ENCODE assay signal across 8 cellular contexts in genomic region chr19:44050740-44051653, GRCh38. TPM values are rescaled to one million over a fixed set of nuclear protein-coding genes. Genes with fewer than 3 reads are reported as not detected.
DNase-seq lines count a peak whose midpoint lies in the region; ATAC-seq, FAIRE-seq and TF ChIP-seq lines count a peak whose summit lies in the region.

No MANE protein-coding gene starts in this region.

- peaks cover 3% of the 10 kb centered on the region; the same call in 1 of the 2 replicates for H3K27me3 ChIP-seq in PC-9 (ENCODE audit: insufficient read depth, low read depth)
- no peaks in the 10 kb centered on the region for H3K27me3 ChIP-seq in bronchial epithelial cell (ENCODE audit: control insufficient read depth, insufficient read depth, low read length)

- peaks cover 7% of the 10 kb centered on the region; the same call in 1 of the 2 replicates for H3K79me2 ChIP-seq in PC-9 (ENCODE audit: low read depth)

- H3K36me3 Mint-ChIP-seq in HFFc6 (ENCODE audit: low read depth), result peaks cover 19% of the 10 kb centered on the region

- ATAC-seq in left colon (peak; percentile 82), HG03460 (IDR thresholded peaks at IDR 0.05; ENCODE audit: unreplicated experiment) (no peak)

- H3K27me3 Mint-ChIP-seq in HFFc6 (ENCODE audit: insufficient read depth), result peaks cover 5% of the 10 kb centered on the region

- no peak for FAIRE-seq in bronchial epithelial cell (lab: Jason Lieb, UNC)

- peak overlapping the region; percentile 96 for H3K4me3 Mint-ChIP-seq in HFFc6

- peak overlapping the region; percentile 83 for H3K4me2 ChIP-seq in PC-9

- no peak for TF ChIP-seq CTCF in AG10803 (conservative IDR thresholded peaks at IDR 0.05; ENCODE audit: low read length)
- no peak for TF ChIP-seq CTCF in HFFc6 (IDR thresholded peaks at IDR 0.05)
- no peak for TF ChIP-seq CTCF in PC-9 (conservative IDR thresholded peaks at IDR 0.05)
- TF ChIP-seq CTCF in bronchial epithelial cell (IDR thresholded peaks at IDR 0.05; ENCODE audit: insufficient read depth, low read length, severe bottlenecking), result no peak

- H3K27ac ChIP-seq in PC-9, result peak overlapping the region; percentile 42

- peak overlapping the region; percentile 93 for H2AFZ ChIP-seq in PC-9

- TSS peak; percentile 25 for BruUV-seq in PC-9 (replicated peaks; lab: Mats Ljungman, UMichigan)

- H3K4me1 ChIP-seq in PC-9 (replicated peaks; ENCODE audit: insufficient read depth), result peaks cover 17% of the 10 kb centered on the region

- CTCF ChIA-PET in PC-9 (lab: Charles Lee), result interaction anchor here (0.6 kb wide), 1 partner anchor 161 kb away, joined by 8 read pairs; the partner anchor contains the start of gene ZNF227

- no peaks in the 10 kb centered on the region for H4K20me1 ChIP-seq in PC-9 (ENCODE audit: insufficient read depth)

- H3K9me2 ChIP-seq in PC-9 (ENCODE audit: insufficient read depth), result no peaks in the 10 kb centered on the region

- H3F3A ChIP-seq in PC-9 (ENCODE audit: insufficient read depth, low read depth), result peaks cover 16% of the 10 kb centered on the region; the same call in 1 of the 2 replicates

- peak; percentile 0 for DNase-seq in AG10803 (ENCODE audit: low read depth)
- DNase-seq in HFFc6, result no peak
- DNase-seq in PC-9, result peak; percentile 51 to 74
- DNase-seq in bronchial epithelial cell (ENCODE audit: low read depth), result peak; percentile 50
- DNase-seq in left colon, result peak; percentile 49 to 72
- DNase-seq in stimulated activated CD4-positive, alpha-beta T cell treated with anti-CD3 and anti-CD28 coated beads, Interleukin-15, amount 100 ng/mL, for 48 hours (ENCODE audit: low read depth in 2 of 2), result peak; percentile 4 to 5
- DNase-seq in KBM-7, result no peak

- H3K4me3 ChIP-seq in AG10803 (ENCODE audit: low read length) (peak overlapping the region; percentile 78), PC-9 (peak overlapping the region; percentile 64), bronchial epithelial cell (ENCODE audit: low read depth, low read length) (peak overlapping the region; percentile 56)

- intact Hi-C loops in PC-9 (cut with micrococcal nuclease; ENCODE audit: unreplicated experiment), result loop anchor here (1.0 to 5.0 kb wide), 6 partner anchors 26 to 114 kb away; partner anchors contain the start of genes ZNF155, ZNF222, ZNF224 and ZNF225
- intact Hi-C loops in left colon (cut with DNase I, micrococcal nuclease), result loop anchor here in 1 of 2 donors (2.0 kb wide), 1 partner anchor 66 kb away; the partner anchor contains the start of gene ZNF155

- peaks cover 11% of the 10 kb centered on the region; the same call in 1 of the 2 replicates for H3K9me3 ChIP-seq in PC-9 (ENCODE audit: insufficient read depth, low read depth)

- POLR2A ChIA-PET in PC-9 (lab: Charles Lee; ENCODE audit: unreplicated experiment), result interaction anchor here (0.6 to 1.1 kb wide), 6 partner anchors 29 to 383 kb away, joined by 3 to 7 read pairs (median 5); partner anchors contain the start of gene ZNF283

- H3K4me1 Mint-ChIP-seq in HFFc6 (ENCODE audit: low read depth), result peaks cover 19% of the 10 kb centered on the region

- no peaks in the 10 kb centered on the region; the same call in 1 of the 2 replicates for H3K9me3 Mint-ChIP-seq in HFFc6

- in situ Hi-C loops in KBM-7 (cut with MboI; ENCODE audit: low pct_unique_long_range_greater_than_20kb, low sequenced_read_pairs), result no loop called here

- H3K36me3 ChIP-seq in PC-9 (ENCODE audit: low read depth), result no peaks in the 10 kb centered on the region
- H3K36me3 ChIP-seq in bronchial epithelial cell (ENCODE audit: control insufficient read depth, insufficient read depth, low read length), result no peaks in the 10 kb centered on the region

- 0 out of 2 replicates have a peak overlapping the region, but pooled peaks have one; percentile 82 for H3K27ac Mint-ChIP-seq in HFFc6

RNA-seq across cellular contexts. Expression of gene ZNF223, which starts 0.8 kb away (rescaled TPM):
- 1 to 10 TPM; 2.3 to 4.1 (median 2.6) TPM for total RNA-seq in HFFc6 (2021; fragmentation: NEBNext Ultra II Directional; extraction: Animal tissue kit (Norgen Biotek cat#: 25700))
- total RNA-seq in PC-9 (2021) (3.5 and 4.2 TPM in 2 replicates), bronchial epithelial cell (5.8 and 6.1 TPM in 2 replicates), left colon (1 to 10 TPM; 5.0 to 8.4 TPM)

RNA-seq across cellular contexts. Expression of gene ZNF284, which starts 21.0 kb away (rescaled TPM):
- 1 to 10 TPM; 1.6 to 2.7 (median 2.4) TPM for total RNA-seq in HFFc6 (2021; fragmentation: NEBNext Ultra II Directional; extraction: Animal tissue kit (Norgen Biotek cat#: 25700))
- total RNA-seq in PC-9 (2021) (1.9 and 2.0 TPM in 2 replicates), bronchial epithelial cell (2.3 and 2.4 TPM in 2 replicates), left colon (1 to 10 TPM; 1.6 to 2.1 TPM)

RNA-seq across cellular contexts. Expression of gene ZNF222, which starts 25.8 kb away (rescaled TPM):
- 1 to 10 TPM; 2.4 to 5.1 (median 3.6) TPM for total RNA-seq in HFFc6 (2021; fragmentation: NEBNext Ultra II Directional; extraction: Animal tissue kit (Norgen Biotek cat#: 25700))
- 1.8 and 2.1 TPM in 2 replicates for total RNA-seq in PC-9 (2021)
- 8.2 and 8.7 TPM in 2 replicates for total RNA-seq in bronchial epithelial cell
- 1 to 10 TPM; 1.8 to 2.7 TPM for total RNA-seq in left colon

RNA-seq across cellular contexts. Expression of gene ZNF224, which starts 43.2 kb away (rescaled TPM):
- 10 to 100 TPM in 5 of 6 experiments, 1 to 10 TPM in 1; 8.5 to 11.8 (median 10.8) TPM for total RNA-seq in HFFc6 (2021; fragmentation: NEBNext Ultra II Directional; extraction: Animal tissue kit (Norgen Biotek cat#: 25700))
- total RNA-seq in PC-9 (2021) (29.3 and 30.9 TPM in 2 replicates), bronchial epithelial cell (24.5 and 27.0 TPM in 2 replicates), left colon (10 to 100 TPM; 22.3 to 25.8 TPM)

RNA-seq across cellular contexts. Expression of gene ZNF230, which starts 48.2 kb away (rescaled TPM):
- total RNA-seq in HFFc6 (2021; fragmentation: NEBNext Ultra II Directional; extraction: Animal tissue kit (Norgen Biotek cat#: 25700)), result 1 to 10 TPM; 1.3 to 2.6 (median 2.0) TPM
- total RNA-seq in PC-9 (2021) (4.0 and 4.8 TPM in 2 replicates), bronchial epithelial cell (3.9 and 4.0 TPM in 2 replicates), left colon (1 to 10 TPM; 3.3 to 3.9 TPM)

Comparison
In these comparisons a context has a peak if more than half of its experiments do, and no peak if none do; other contexts are left out.
1. DNase-seq: peak in AG10803 (single experiment), PC-9 (2 of 2), bronchial epithelial cell (single experiment), left colon (2 of 2) and stimulated activated CD4-positive, alpha-beta T cell treated with anti-CD3 and anti-CD28 coated beads, Interleukin-15, amount 100 ng/mL, for 48 hours (2 of 2); none in HFFc6 (single experiment) and KBM-7 (single experiment).
2. Peak in every context shown above with its lines, with median percentiles within 50 percentile points of each other: H3K4me3 ChIP-seq.